In genomic region chr2:209644842-209645241, GRCh38 we compare ENCODE assay signal across 7 cellular contexts.
"Had no signal": no experiment of that assay in that cellular context is flagged by ENCODE, and none has a peak within 500 bp of the region (broad histone marks: within the 10 kb centered on the region; RNA-seq: fewer than 3 reads in every experiment).

No MANE protein-coding gene starts in this region.

- FAIRE-seq: H1, H54, HTR-8/SVneo had no signal

- H3K4me3 ChIP-seq: GM23338 had no signal

- DNase-seq: H9, HCEC 1CT, IMR-90 had no signal

- ATAC-seq: GM23338 had no signal
